ENCODE assay signal across 24 cellular contexts in the genomic region with DNA sequence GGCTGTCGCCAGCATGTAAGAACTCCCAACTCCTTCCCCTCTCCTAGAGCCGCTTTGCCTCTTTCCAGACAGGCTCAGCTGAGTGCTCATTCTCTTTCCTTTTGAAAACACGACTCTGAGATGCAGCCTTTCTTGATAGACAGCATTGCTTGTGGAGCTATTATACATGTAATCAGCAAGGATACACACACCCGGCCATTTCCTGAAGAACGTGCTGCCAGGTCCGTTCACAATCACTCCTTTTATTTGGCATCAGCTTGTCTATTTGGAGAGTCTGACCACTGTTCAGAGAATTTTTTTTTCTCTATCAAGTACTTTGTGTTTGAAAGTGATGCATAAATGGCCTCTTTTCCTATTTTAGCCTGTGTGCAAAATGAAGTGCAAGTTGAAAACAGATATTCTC.
A peak's percentile ranks its signal among the peaks of the same experiment; 100 is the strongest.
DNase-seq lines count a peak whose midpoint lies in the region; ATAC-seq lines count a peak whose summit lies in the region.
"Had no signal": no experiment of that assay in that cellular context is flagged by ENCODE, and none has a peak within 500 bp of the region (broad histone marks: within the 10 kb centered on the region; RNA-seq: fewer than 3 reads in every experiment).

No MANE protein-coding gene starts in this region.

- H3K4me1 Mint-ChIP-seq in T-cell: no peaks in the 10 kb centered on the region
- H3K4me1 Mint-ChIP-seq: CD14-positive monocyte; stimulated activated memory B cell treated with anti-CD40 and anti-IgM and Interleukin-4, amounts not matched to agents 10 μg/mL and 1 μg/mL and 100 μg/mL, for 72 hours had no signal

- CTCF ChIA-PET in T-cell (lab: Charles Lee): no interaction called here

- peak; percentile 49 for ATAC-seq in esophagus mucosa
- ATAC-seq in left lobe of liver: peak; percentile 48
- no peak for ATAC-seq in HG03039 (IDR thresholded peaks at IDR 0.05; ENCODE audit: unreplicated experiment)
- no peak for ATAC-seq in T-cell (replicated peaks in 1 of 4)
- ATAC-seq: GM23338; left colon; stimulated activated memory B cell treated with anti-CD40 and anti-IgM and Interleukin-4, amounts not matched to agents 10 μg/mL and 1 μg/mL and 100 μg/mL, for 72 hours had no signal

- POLR2A ChIA-PET in T-cell (lab: Charles Lee): no interaction called here

- DNase-seq in COLO829 (ENCODE audit: low spot score) (peak; percentile 43), NCI-H748 treated with DMSO at 0.1 percent for 48 hours (lab: John Stamatoyannopoulos, UW) (peak; percentile 32), left lobe of liver (ENCODE audit: low spot score) (no peak), MV-4-11 (lab: John Stamatoyannopoulos, UW) (no peak), NCI-H1694 (lab: John Stamatoyannopoulos, UW) (no peak), T-cell (no peak)
- DNase-seq: activated CD4-positive, alpha-beta T cell treated with anti-CD3 and anti-CD28 coated beads for 1 hour; activated CD8-positive, alpha-beta memory T cell treated with anti-CD3 and anti-CD28 coated beads for 24 hours; activated naive CD4-positive, alpha-beta T cell treated with anti-CD3 and anti-CD28 coated beads for 36 hours; activated T-cell treated with anti-CD3 and anti-CD28 coated beads, Interleukin-2, amount 50 U/mL, for 24 hours; amygdala; esophagus squamous epithelium; IMR-90; left colon; NCI-H1105 treated with DMSO at 0.1 percent for 48 hours; NCI-H526; small intestine; stimulated activated CD4-positive, alpha-beta T cell treated with anti-CD3 and anti-CD28 coated beads, Interleukin-2, amount 100 ng/mL, for 24 hours; SW 1271 had no signal

- no peak overlapping the region for H3K27ac Mint-ChIP-seq in T-cell
- H3K27ac Mint-ChIP-seq: activated naive CD4-positive, alpha-beta T cell treated with anti-CD3 and anti-CD28 coated beads for 36 hours; activated T-cell treated with anti-CD3 and anti-CD28 coated beads, Interleukin-2, amount 50 U/mL, for 24 hours; CD14-positive monocyte; GM23338; stimulated activated memory B cell treated with anti-CD40 and anti-IgM and Interleukin-4, amounts not matched to agents 10 μg/mL and 1 μg/mL and 100 μg/mL, for 72 hours had no signal

- peaks cover 0 to 3% of the 10 kb centered on the region in 2 donors for H3K27me3 Mint-ChIP-seq in T-cell
- H3K27me3 Mint-ChIP-seq: activated T-cell treated with anti-CD3 and anti-CD28 coated beads, Interleukin-2, amount 50 U/mL, for 24 hours; stimulated activated memory B cell treated with anti-CD40 and anti-IgM and Interleukin-4, amounts not matched to agents 10 μg/mL and 1 μg/mL and 100 μg/mL, for 72 hours had no signal

- no peak overlapping the region for H3K4me3 Mint-ChIP-seq in T-cell
- H3K4me3 Mint-ChIP-seq: activated naive CD4-positive, alpha-beta T cell treated with anti-CD3 and anti-CD28 coated beads for 36 hours; activated T-cell treated with anti-CD3 and anti-CD28 coated beads, Interleukin-2, amount 50 U/mL, for 24 hours; CD14-positive monocyte; GM23338; stimulated activated memory B cell treated with anti-CD40 and anti-IgM and Interleukin-4, amounts not matched to agents 10 μg/mL and 1 μg/mL and 100 μg/mL, for 72 hours had no signal

- H3K9me3 Mint-ChIP-seq in T-cell: peaks cover 11 to 15% (median 14%) of the 10 kb centered on the region in 3 donors

- no peaks in the 10 kb centered on the region for H3K36me3 Mint-ChIP-seq in T-cell
- H3K36me3 Mint-ChIP-seq: CD14-positive monocyte; stimulated activated memory B cell treated with anti-CD40 and anti-IgM and Interleukin-4, amounts not matched to agents 10 μg/mL and 1 μg/mL and 100 μg/mL, for 72 hours had no signal

Comparison
In these comparisons a context has a peak if more than half of its experiments do, and no peak if none do; other contexts are left out.
1. DNase-seq: peak in COLO829 (single experiment) and NCI-H748 treated with DMSO at 0.1 percent for 48 hours (single experiment); none in left lobe of liver (single experiment), MV-4-11 (single experiment), NCI-H1694 (single experiment) and T-cell (0 of 34).
2. ATAC-seq: peak in esophagus mucosa (single experiment) and left lobe of liver (single experiment); none in HG03039 (single experiment) and T-cell (0 of 4).